In genomic region chr1:178938959-178939317, GRCh38 we compare ENCODE assay signal across 10 cellular contexts.
DNase-seq lines count a peak whose midpoint lies in the region; ATAC-seq and TF ChIP-seq lines count a peak whose summit lies in the region.
"Had no signal": no experiment of that assay in that cellular context is flagged by ENCODE, and none has a peak within 500 bp of the region (broad histone marks: within the 10 kb centered on the region; RNA-seq: fewer than 3 reads in every experiment).

No MANE protein-coding gene starts in this region.

- ATAC-seq in HG02759 (IDR thresholded peaks at IDR 0.05; ENCODE audit: unreplicated experiment) (no peak), HG03571 (IDR thresholded peaks at IDR 0.05; ENCODE audit: unreplicated experiment) (no peak)
- ATAC-seq: CD8-positive, alpha-beta T cell had no signal

- H3K4me1 ChIP-seq in esophagus squamous epithelium (peaks cover 5 to 63% (median 35%) of the 10 kb centered on the region in 3 donors), stomach smooth muscle (ENCODE audit: control insufficient read depth, insufficient read depth, low read length) (peaks cover 77% of the 10 kb centered on the region)

- H3K27me3 ChIP-seq in esophagus squamous epithelium (no peaks in the 10 kb centered on the region), stomach smooth muscle (ENCODE audit: control insufficient read depth in 1 of 2, insufficient read depth in 2 of 2, low read length in 2 of 2) (no peaks in the 10 kb centered on the region)

- no peak for TF ChIP-seq POLR2A in esophagus squamous epithelium (IDR thresholded peaks at IDR 0.05)

- intact Hi-C loops in esophagus squamous epithelium (cut with DNase I): no loop called here

- H3K4me3 ChIP-seq in esophagus squamous epithelium (peak overlapping the region in 2 of 4 donors; percentile 8 to 39), stomach smooth muscle (ENCODE audit: low read length in 2 of 2) (peak overlapping the region; percentile 49 to 67)

- DNase-seq in LHCN-M2 (ENCODE audit: low read depth): peak; percentile 36
- DNase-seq in esophagus squamous epithelium (lab: John Stamatoyannopoulos, UW): no peak
- peak; percentile 90 for DNase-seq in mesenteric fat pad (ENCODE audit: low spot score)
- DNase-seq in NOMO-1 (lab: John Stamatoyannopoulos, UW; ENCODE audit: unreplicated experiment in 2 of 2): no peak
- no peak for DNase-seq in germinal center (ENCODE audit: low spot score)
- DNase-seq: activated gamma-delta T cell had no signal

- H3K27ac ChIP-seq in esophagus squamous epithelium (peak overlapping the region; percentile 69 to 92 (median 86)), stomach smooth muscle (ENCODE audit: low read length) (peak overlapping the region; percentile 98)

- H3K9ac ChIP-seq in stomach smooth muscle (ENCODE audit: low read length in 2 of 2): peak overlapping the region; percentile 47 to 87

- no peak for TF ChIP-seq CTCF in esophagus squamous epithelium (IDR thresholded peaks at IDR 0.05)

- no peaks in the 10 kb centered on the region for H3K9me3 ChIP-seq in esophagus squamous epithelium
- no peaks in the 10 kb centered on the region for H3K9me3 ChIP-seq in stomach smooth muscle (ENCODE audit: control insufficient read depth in 2 of 2, low read length in 2 of 2)

- H3K36me3 ChIP-seq in esophagus squamous epithelium: no peaks in the 10 kb centered on the region
- no peaks in the 10 kb centered on the region for H3K36me3 ChIP-seq in stomach smooth muscle (ENCODE audit: control insufficient read depth in 2 of 2, insufficient read depth in 2 of 2, low read length in 2 of 2)

- 20 to 27% methylated on average over 2 to 4 of the region's 10 CpGs for WGBS in esophagus squamous epithelium, 2 donors

Comparison
In these comparisons a context has a peak if more than half of its experiments do, and no peak if none do; other contexts are left out.
1. DNase-seq: peak in LHCN-M2 (single experiment) and mesenteric fat pad (single experiment); none in esophagus squamous epithelium (single experiment), NOMO-1 (0 of 2) and germinal center (single experiment).